ENCODE assay signal across 36 cellular contexts in the genomic region with DNA sequence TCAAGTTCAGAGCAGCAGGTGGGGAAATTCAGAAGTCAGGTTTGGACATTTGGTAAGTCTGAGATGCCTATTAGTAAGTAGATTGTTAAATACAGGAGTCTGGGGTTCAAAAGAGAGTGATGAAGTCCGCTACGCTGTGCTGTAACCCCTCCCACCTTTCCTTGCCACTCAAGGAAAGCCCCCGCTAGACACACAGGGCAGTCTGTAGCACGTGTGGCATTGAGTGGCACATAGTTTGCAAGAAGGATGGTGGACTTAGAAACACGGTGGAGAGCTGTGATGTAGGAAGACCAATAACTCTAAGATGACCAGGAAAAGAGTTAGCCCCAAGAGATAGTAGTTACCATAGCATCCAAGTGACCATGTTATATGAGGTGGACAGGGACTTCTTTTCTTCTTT. TPM values are rescaled to one million over a fixed set of nuclear protein-coding genes. Genes with fewer than 3 reads are reported as not detected.
"Had no signal": no experiment of that assay in that cellular context is flagged by ENCODE, and none has a peak within 500 bp of the region (broad histone marks: within the 10 kb centered on the region; RNA-seq: fewer than 3 reads in every experiment).

No MANE protein-coding gene starts in this region.

- H3K36me3 ChIP-seq: ascending aorta, cardiac muscle cell had no signal

- ATAC-seq: activated CD8-positive, alpha-beta memory T cell treated with anti-CD3 and anti-CD28 coated beads, Interleukin-2, amount 10 ng/mL, durations not matched to agents 7 days and 5 days; activated naive CD8-positive, alpha-beta T cell treated with anti-CD3 and anti-CD28 coated beads, Interleukin-2, amount 50 U/mL, for 24 hours had no signal

- H3K4me1 Mint-ChIP-seq: activated CD4-positive, alpha-beta T cell treated with anti-CD3 and anti-CD28 coated beads, Interleukin-2, amount 10 ng/mL, durations not matched to agents 24 days and 14 days; activated CD8-positive, alpha-beta memory T cell treated with anti-CD3 and anti-CD28 coated beads, Interleukin-2, amount 10 ng/mL, durations not matched to agents 7 days and 5 days; activated naive CD4-positive, alpha-beta T cell treated with anti-CD3 and anti-CD28 coated beads, Interleukin-2, amount 10 ng/mL, durations not matched to agents 7 days and 5 days; activated naive CD4-positive, alpha-beta T cell treated with anti-CD3 and anti-CD28 coated beads, Interleukin-2, amount 50 U/mL, for 24 hours; activated naive CD8-positive, alpha-beta T cell treated with anti-CD3 and anti-CD28 coated beads, Interleukin-2, amount 10 ng/mL, durations not matched to agents 7 days and 5 days; activated naive CD8-positive, alpha-beta T cell treated with anti-CD3 and anti-CD28 coated beads, Interleukin-2, amount 50 U/mL, for 24 hours; central memory CD8-positive, alpha-beta T cell had no signal

- DNase-seq: activated B cell treated with CpG ODN at 0.5 μM for 24 hours; activated CD4-positive, alpha-beta memory T cell treated with anti-CD3 and anti-CD28 coated beads for 36 hours; activated CD4-positive, alpha-beta T cell treated with anti-CD3 and anti-CD28 coated beads for 4 hours; activated CD4-positive, alpha-beta T cell treated with anti-CD3 and anti-CD28 coated beads, Interleukin-2, amount 10 ng/mL, durations not matched to agents 24 days and 14 days; activated CD4-positive, alpha-beta T cell treated with anti-CD3 and anti-CD28 coated beads, Interleukin-2, amount 50 U/mL, for 1 hour; activated CD4-positive, alpha-beta T cell treated with anti-CD3 and anti-CD28 coated beads, Interleukin-2, amount 50 U/mL, for 4 hours; activated CD4-positive, CD25-positive, alpha-beta regulatory T cell treated with anti-CD3 and anti-CD28 coated beads, Interleukin-2, amount 50 U/mL, for 72 hours; activated CD8-positive, alpha-beta memory T cell treated with anti-CD3 and anti-CD28 coated beads for 24 hours; activated CD8-positive, alpha-beta memory T cell treated with anti-CD3 and anti-CD28 coated beads, Interleukin-2, amount 10 ng/mL, durations not matched to agents 7 days and 5 days; activated CD8-positive, alpha-beta memory T cell treated with anti-CD3 and anti-CD28 coated beads, Interleukin-2, amount 50 U/mL, for 48 hours; activated effector memory CD4-positive, alpha-beta T cell treated with Interleukin-2 at 50 U/mL for 16 hours; activated gamma-delta T cell; activated naive CD4-positive, alpha-beta T cell treated with anti-CD3 and anti-CD28 coated beads, Interleukin-2, amount 10 ng/mL, durations not matched to agents 7 days and 5 days; activated naive CD4-positive, alpha-beta T cell treated with Interleukin-2 at 50 U/mL for 16 hours; activated naive CD8-positive, alpha-beta T cell treated with anti-CD3 and anti-CD28 coated beads, Interleukin-2, amount 10 ng/mL, durations not matched to agents 7 days and 5 days; activated naive CD8-positive, alpha-beta T cell treated with anti-CD3 and anti-CD28 coated beads, Interleukin-2, amount 50 U/mL, for 24 hours; activated T-cell treated with anti-CD3 and anti-CD28 coated beads, Interleukin-2, amount 50 U/mL, for 24 hours; activated T-cell treated with anti-CD3 and anti-CD28 coated beads, Interleukin-2, amount 50 U/mL, for 48 hours; amygdala; anterior cingulate cortex; caudate nucleus; cerebellar nuclear complex; T-helper 1 cell; T-helper 2 cell; T-helper 9 cell had no signal

- H3K4me3 ChIP-seq: ascending aorta, cardiac muscle cell had no signal

- H3K27ac Mint-ChIP-seq: activated B cell treated with CpG ODN at 0.5 μM for 24 hours; activated CD4-positive, alpha-beta memory T cell treated with anti-CD3 and anti-CD28 coated beads for 36 hours; activated CD4-positive, alpha-beta T cell treated with anti-CD3 and anti-CD28 coated beads, Interleukin-2, amount 10 ng/mL, durations not matched to agents 24 days and 14 days; activated CD8-positive, alpha-beta memory T cell treated with anti-CD3 and anti-CD28 coated beads, Interleukin-2, amount 10 ng/mL, durations not matched to agents 7 days and 5 days; activated naive CD4-positive, alpha-beta T cell treated with anti-CD3 and anti-CD28 coated beads, Interleukin-2, amount 10 ng/mL, durations not matched to agents 7 days and 5 days; activated naive CD4-positive, alpha-beta T cell treated with anti-CD3 and anti-CD28 coated beads, Interleukin-2, amount 50 U/mL, for 24 hours; activated naive CD8-positive, alpha-beta T cell; activated naive CD8-positive, alpha-beta T cell treated with anti-CD3 and anti-CD28 coated beads, Interleukin-2, amount 10 ng/mL, durations not matched to agents 7 days and 5 days; activated naive CD8-positive, alpha-beta T cell treated with anti-CD3 and anti-CD28 coated beads, Interleukin-2, amount 50 U/mL, for 24 hours; activated T-cell treated with anti-CD3 and anti-CD28 coated beads, Interleukin-2, amount 50 U/mL, for 24 hours; activated T-helper 2 cell treated with anti-CD3 and anti-CD28 coated beads, Interferon-gamma antibody, Interleukin-2, Interleukin-4, amounts not matched to agents 10 μg/mL and 5 μg/mL and 100 μg/mL, durations not matched to agents 14 hours and 24 hours and 36 hours; brain; T-helper 1 cell treated with Interleukin-12 subunit alpha and Interleukin-12 subunit beta and Interleukin-4 antibody, amounts not matched to agents 30 μg/mL and 1 μg/mL, for 36 hours; T-helper 2 cell treated with Interferon-gamma antibody and Interleukin-4, amounts not matched to agents 5 μg/mL and 100 μg/mL, for 36 hours had no signal

- H3K36me3 Mint-ChIP-seq: activated CD4-positive, alpha-beta memory T cell treated with anti-CD3 and anti-CD28 coated beads for 36 hours; activated CD8-positive, alpha-beta memory T cell treated with anti-CD3 and anti-CD28 coated beads, Interleukin-2, amount 10 ng/mL, durations not matched to agents 7 days and 5 days; activated naive CD4-positive, alpha-beta T cell treated with anti-CD3 and anti-CD28 coated beads, Interleukin-2, amount 10 ng/mL, durations not matched to agents 7 days and 5 days; activated naive CD4-positive, alpha-beta T cell treated with anti-CD3 and anti-CD28 coated beads, Interleukin-2, amount 50 U/mL, for 24 hours; activated naive CD8-positive, alpha-beta T cell; activated naive CD8-positive, alpha-beta T cell treated with anti-CD3 and anti-CD28 coated beads, Interleukin-2, amount 10 ng/mL, durations not matched to agents 7 days and 5 days; brain had no signal

- H3K4me1 ChIP-seq: ascending aorta had no signal

- H3K9me3 ChIP-seq: ascending aorta had no signal

- H3K9me3 Mint-ChIP-seq: activated B cell treated with CpG ODN at 0.5 μM for 24 hours; activated CD4-positive, alpha-beta memory T cell treated with anti-CD3 and anti-CD28 coated beads for 36 hours; activated CD4-positive, alpha-beta T cell treated with anti-CD3 and anti-CD28 coated beads, Interleukin-2, amount 10 ng/mL, durations not matched to agents 24 days and 14 days; activated naive CD4-positive, alpha-beta T cell treated with anti-CD3 and anti-CD28 coated beads, Interleukin-2, amount 10 ng/mL, durations not matched to agents 7 days and 5 days; activated naive CD4-positive, alpha-beta T cell treated with anti-CD3 and anti-CD28 coated beads, Interleukin-2, amount 50 U/mL, for 24 hours; activated naive CD8-positive, alpha-beta T cell treated with anti-CD3 and anti-CD28 coated beads, Interleukin-2, amount 10 ng/mL, durations not matched to agents 7 days and 5 days; activated naive CD8-positive, alpha-beta T cell treated with anti-CD3 and anti-CD28 coated beads, Interleukin-2, amount 50 U/mL, for 24 hours; activated T-cell treated with anti-CD3 and anti-CD28 coated beads, Interleukin-2, amount 50 U/mL, for 24 hours; activated T-helper 2 cell treated with anti-CD3 and anti-CD28 coated beads, Interferon-gamma antibody, Interleukin-2, Interleukin-4, amounts not matched to agents 10 μg/mL and 5 μg/mL and 100 μg/mL, durations not matched to agents 14 hours and 24 hours and 36 hours; brain; central memory CD8-positive, alpha-beta T cell; T-helper 1 cell treated with Interleukin-12 subunit alpha and Interleukin-12 subunit beta and Interleukin-4 antibody, amounts not matched to agents 30 μg/mL and 1 μg/mL, for 36 hours; T-helper 2 cell treated with Interferon-gamma antibody and Interleukin-4, amounts not matched to agents 5 μg/mL and 100 μg/mL, for 36 hours had no signal

- H3K4me3 Mint-ChIP-seq: activated B cell treated with CpG ODN at 0.5 μM for 24 hours; activated CD4-positive, alpha-beta memory T cell treated with anti-CD3 and anti-CD28 coated beads for 36 hours; activated CD4-positive, alpha-beta T cell treated with anti-CD3 and anti-CD28 coated beads, Interleukin-2, amount 10 ng/mL, durations not matched to agents 24 days and 14 days; activated CD8-positive, alpha-beta memory T cell treated with anti-CD3 and anti-CD28 coated beads, Interleukin-2, amount 10 ng/mL, durations not matched to agents 7 days and 5 days; activated naive CD4-positive, alpha-beta T cell treated with anti-CD3 and anti-CD28 coated beads, Interleukin-2, amount 10 ng/mL, durations not matched to agents 7 days and 5 days; activated naive CD4-positive, alpha-beta T cell treated with anti-CD3 and anti-CD28 coated beads, Interleukin-2, amount 50 U/mL, for 24 hours; activated naive CD8-positive, alpha-beta T cell; activated naive CD8-positive, alpha-beta T cell treated with anti-CD3 and anti-CD28 coated beads, Interleukin-2, amount 10 ng/mL, durations not matched to agents 7 days and 5 days; activated naive CD8-positive, alpha-beta T cell treated with anti-CD3 and anti-CD28 coated beads, Interleukin-2, amount 50 U/mL, for 24 hours; activated T-cell treated with anti-CD3 and anti-CD28 coated beads, Interleukin-2, amount 50 U/mL, for 24 hours; brain; central memory CD8-positive, alpha-beta T cell; T-helper 1 cell treated with Interleukin-12 subunit alpha and Interleukin-12 subunit beta and Interleukin-4 antibody, amounts not matched to agents 30 μg/mL and 1 μg/mL, for 36 hours; T-helper 2 cell treated with Interferon-gamma antibody and Interleukin-4, amounts not matched to agents 5 μg/mL and 100 μg/mL, for 36 hours had no signal

- H3K27me3 Mint-ChIP-seq: central memory CD8-positive, alpha-beta T cell had no signal

- H3K27ac ChIP-seq: ascending aorta, cardiac muscle cell, VCaP had no signal

- H3K27me3 ChIP-seq: ascending aorta had no signal

RNA-seq across cellular contexts. Expression of a gene that starts 44.7 kb away (rescaled TPM):
- total RNA-seq: activated CD8-positive, alpha-beta memory T cell treated with anti-CD3 and anti-CD28 coated beads, Interleukin-2, amount 10 ng/mL, durations not matched to agents 7 days and 5 days; bronchial epithelial cell had no signal
